1 cellular context compared by ENCODE assay signal in genomic region chr10:88782222-88782621, GRCh38.
TF ChIP-seq lines count a peak whose summit lies in the region.

No MANE protein-coding gene starts in this region.

TF ChIP-seq in GM12878, 131 proteins besides CTCF, POLR2A, EP300 and RAD21 (continued from another document):
- TF ChIP-seq PRDM15 (CRISPR knock-in tag; IDR thresholded peaks at IDR 0.05) (no peak), DPF2 (IDR thresholded peaks at IDR 0.05) (no peak), FOXM1 (IDR thresholded peaks at IDR 0.05; ENCODE audit: low read depth, low read length) (peak; percentile 41; the same call in 1 of the 2 replicates), HDAC2 (IDR thresholded peaks at IDR 0.05) (no peak), BRCA1 (IDR thresholded peaks at IDR 0.05; ENCODE audit: low read depth, low read length) (no peak), JUNB (IDR thresholded peaks at IDR 0.05) (peak; percentile 78), CBX5 (IDR thresholded peaks at IDR 0.05; ENCODE audit: low read depth) (no peak), PML (IDR thresholded peaks at IDR 0.05; ENCODE audit: low read length) (no peak), STAT3 (IDR thresholded peaks at IDR 0.05; ENCODE audit: low read depth, low read length) (no peak), ZZZ3 (IDR thresholded peaks at IDR 0.05; ENCODE audit: control insufficient read depth, insufficient read length, low read depth) (no peak), BACH1 (IDR thresholded peaks at IDR 0.05; ENCODE audit: borderline replicate concordance) (no peak), CHD1 (IDR thresholded peaks at IDR 0.05; ENCODE audit: low read depth, low read length) (no peak), TBL1XR1 (IDR thresholded peaks at IDR 0.05; ENCODE audit: low read depth, low read length) (no peak), IKZF2 (IDR thresholded peaks at IDR 0.05) (peak in 1 of 2 experiments; percentile 17; a peak in 1 of 4 replicates), IRF5 (IDR thresholded peaks at IDR 0.05; ENCODE audit: borderline replicate concordance) (no peak), ZBTB40 (IDR thresholded peaks at IDR 0.05; ENCODE audit: borderline replicate concordance) (no peak), IKZF1 (conservative IDR thresholded peaks at IDR 0.05) (no peak), HDGF (IDR thresholded peaks at IDR 0.05) (no peak), ZSCAN29 (IDR thresholded peaks at IDR 0.05) (no peak), CHD2 (IDR thresholded peaks at IDR 0.05; ENCODE audit: borderline replicate concordance, low read depth, low read length) (no peak), RUNX3 (IDR thresholded peaks at IDR 0.05; ENCODE audit: low read length) (peak; percentile 93), CEBPB (IDR thresholded peaks at IDR 0.05; ENCODE audit: borderline replicate concordance in 1 of 2, low read depth in 2 of 2, low read length in 2 of 2) (no peak), MTA2 (IDR thresholded peaks at IDR 0.05; ENCODE audit: low read depth) (no peak), PKNOX1 (IDR thresholded peaks at IDR 0.05) (no peak), KLF5 (IDR thresholded peaks at IDR 0.05; ENCODE audit: partially characterized antibody) (no peak), GATAD2B (conservative IDR thresholded peaks at IDR 0.05; ENCODE audit: low read depth) (no peak), NKRF (conservative IDR thresholded peaks at IDR 0.05) (no peak), SIN3A (IDR thresholded peaks at IDR 0.05; ENCODE audit: low read depth, low read length) (no peak), RCOR1 (conservative IDR thresholded peaks at IDR 0.05; ENCODE audit: low read depth, low read length) (no peak), EED (IDR thresholded peaks at IDR 0.05; ENCODE audit: low read depth) (0 out of 2 replicates have a peak, but pooled peaks have one; percentile 43), SRF (IDR thresholded peaks at IDR 0.05; ENCODE audit: low read depth in 2 of 2, low read length in 2 of 2) (no peak)
- TF ChIP-seq, protein P1, sequence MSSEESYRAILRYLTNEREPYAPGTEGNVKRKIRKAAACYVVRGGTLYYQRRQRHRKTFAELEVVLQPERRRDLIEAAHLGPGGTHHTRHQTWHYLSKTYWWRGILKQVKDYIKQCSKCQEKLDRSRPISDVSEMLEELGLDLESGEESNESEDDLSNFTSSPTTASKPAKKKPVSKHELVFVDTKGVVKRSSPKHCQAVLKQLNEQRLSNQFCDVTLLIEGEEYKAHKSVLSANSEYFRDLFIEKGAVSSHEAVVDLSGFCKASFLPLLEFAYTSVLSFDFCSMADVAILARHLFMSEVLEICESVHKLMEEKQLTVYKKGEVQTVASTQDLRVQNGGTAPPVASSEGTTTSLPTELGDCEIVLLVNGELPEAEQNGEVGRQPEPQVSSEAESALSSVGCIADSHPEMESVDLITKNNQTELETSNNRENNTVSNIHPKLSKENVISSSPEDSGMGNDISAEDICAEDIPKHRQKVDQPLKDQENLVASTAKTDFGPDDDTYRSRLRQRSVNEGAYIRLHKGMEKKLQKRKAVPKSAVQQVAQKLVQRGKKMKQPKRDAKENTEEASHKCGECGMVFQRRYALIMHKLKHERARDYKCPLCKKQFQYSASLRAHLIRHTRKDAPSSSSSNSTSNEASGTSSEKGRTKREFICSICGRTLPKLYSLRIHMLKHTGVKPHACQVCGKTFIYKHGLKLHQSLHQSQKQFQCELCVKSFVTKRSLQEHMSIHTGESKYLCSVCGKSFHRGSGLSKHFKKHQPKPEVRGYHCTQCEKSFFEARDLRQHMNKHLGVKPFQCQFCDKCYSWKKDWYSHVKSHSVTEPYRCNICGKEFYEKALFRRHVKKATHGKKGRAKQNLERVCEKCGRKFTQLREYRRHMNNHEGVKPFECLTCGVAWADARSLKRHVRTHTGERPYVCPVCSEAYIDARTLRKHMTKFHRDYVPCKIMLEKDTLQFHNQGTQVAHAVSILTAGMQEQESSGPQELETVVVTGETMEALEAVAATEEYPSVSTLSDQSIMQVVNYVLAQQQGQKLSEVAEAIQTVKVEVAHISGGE (CRISPR knock-in tag; IDR thresholded peaks at IDR 0.05) = no peak
- TF ChIP-seq, protein P2, sequence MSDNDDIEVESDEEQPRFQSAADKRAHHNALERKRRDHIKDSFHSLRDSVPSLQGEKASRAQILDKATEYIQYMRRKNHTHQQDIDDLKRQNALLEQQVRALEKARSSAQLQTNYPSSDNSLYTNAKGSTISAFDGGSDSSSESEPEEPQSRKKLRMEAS (IDR thresholded peaks at IDR 0.05; ENCODE audit: low read depth, low read length) = no peak
- TF ChIP-seq, protein P3, sequence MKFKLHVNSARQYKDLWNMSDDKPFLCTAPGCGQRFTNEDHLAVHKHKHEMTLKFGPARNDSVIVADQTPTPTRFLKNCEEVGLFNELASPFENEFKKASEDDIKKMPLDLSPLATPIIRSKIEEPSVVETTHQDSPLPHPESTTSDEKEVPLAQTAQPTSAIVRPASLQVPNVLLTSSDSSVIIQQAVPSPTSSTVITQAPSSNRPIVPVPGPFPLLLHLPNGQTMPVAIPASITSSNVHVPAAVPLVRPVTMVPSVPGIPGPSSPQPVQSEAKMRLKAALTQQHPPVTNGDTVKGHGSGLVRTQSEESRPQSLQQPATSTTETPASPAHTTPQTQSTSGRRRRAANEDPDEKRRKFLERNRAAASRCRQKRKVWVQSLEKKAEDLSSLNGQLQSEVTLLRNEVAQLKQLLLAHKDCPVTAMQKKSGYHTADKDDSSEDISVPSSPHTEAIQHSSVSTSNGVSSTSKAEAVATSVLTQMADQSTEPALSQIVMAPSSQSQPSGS (IDR thresholded peaks at IDR 0.05; ENCODE audit: low read length) = 0 out of 2 replicates have a peak, but pooled peaks have one; percentile 35
